10 cellular contexts compared by ENCODE assay signal in the genomic region with DNA sequence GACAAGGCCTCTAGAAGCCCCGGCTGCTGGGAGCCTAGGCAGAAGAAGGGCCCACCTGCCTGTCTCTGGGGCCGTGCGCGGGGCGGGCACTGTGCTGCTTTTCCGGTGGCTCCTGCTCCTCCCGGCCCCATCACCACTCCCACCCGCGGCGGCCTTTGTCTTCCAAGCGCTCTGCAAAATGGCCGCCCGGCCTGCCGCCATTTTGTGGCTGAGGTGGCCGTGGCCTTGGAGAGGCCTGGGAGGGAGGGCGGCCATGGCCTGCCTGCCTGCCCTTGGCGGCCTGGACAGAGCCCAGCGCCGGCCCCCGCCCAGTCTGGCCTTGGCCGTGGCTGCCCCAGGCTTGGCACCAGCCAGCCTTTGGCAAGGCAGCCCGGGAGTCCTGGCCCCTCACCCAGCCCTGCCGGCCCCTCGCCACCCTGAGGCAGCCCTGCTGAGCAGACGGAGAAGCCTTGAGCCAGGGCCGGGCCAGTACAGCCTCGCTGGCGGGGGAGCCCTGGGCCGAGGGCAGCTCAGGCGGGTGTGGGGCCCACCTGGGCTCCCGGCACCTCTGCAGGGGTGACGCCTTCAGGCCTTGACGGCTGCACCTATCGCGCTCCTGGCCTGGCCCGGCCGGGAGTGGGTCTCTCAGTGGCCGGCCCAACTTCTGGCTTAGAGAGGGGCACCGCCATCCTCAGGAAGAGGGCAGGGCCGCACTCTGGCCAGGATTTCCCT. TPM values are rescaled to one million over a fixed set of nuclear protein-coding genes. Genes with fewer than 3 reads are reported as not detected.
DNase-seq lines count a peak whose midpoint lies in the region; ATAC-seq and TF ChIP-seq lines count a peak whose summit lies in the region.
"Had no signal": no experiment of that assay in that cellular context is flagged by ENCODE, and none has a peak within 500 bp of the region (broad histone marks: within the 10 kb centered on the region; RNA-seq: fewer than 3 reads in every experiment).

No MANE protein-coding gene starts in this region.

- H3K4me3 ChIP-seq in fibroblast of mammary gland (ENCODE audit: control insufficient read depth, low read depth, low read length) (no peak overlapping the region), vagina (no peak overlapping the region), SJCRH30 (no peak overlapping the region)

- intact Hi-C loops in vagina (cut with DNase I) = no loop called here

- H3K36me3 ChIP-seq in vagina = peaks cover 0 to 35% of the 10 kb centered on the region in 2 donors
- H3K36me3 ChIP-seq in SJCRH30 = peaks cover 33% of the 10 kb centered on the region

- H3K27ac ChIP-seq in vagina (peak overlapping the region; percentile 80), SJCRH30 (no peak overlapping the region)

- H3K27me3 ChIP-seq in vagina (no peaks in the 10 kb centered on the region), SJCRH30 (no peaks in the 10 kb centered on the region)

- DNase-seq in NCI-H2196 (lab: John Stamatoyannopoulos, UW; ENCODE audit: unreplicated experiment) (peak; percentile 27), NCI-H2196 treated with DMSO at 0.1 percent for 48 hours (lab: John Stamatoyannopoulos, UW; ENCODE audit: unreplicated experiment) (no peak), fibroblast of mammary gland (ENCODE audit: low read depth) (peak; percentile 68), omental fat pad (ENCODE audit: low spot score) (no peak), vagina (ENCODE audit: extremely low spot score in 2 of 2) (no peak), inferior parietal cortex (ENCODE audit: extremely low spot score) (no peak), SJCRH30 (no peak)
- no peak for DNase-seq in activated CD4-positive, alpha-beta T cell treated with anti-CD3 and anti-CD28 coated beads, Interleukin-2, amount 50 U/mL, for 4 hours
- DNase-seq: activated CD8-positive, alpha-beta memory T cell treated with anti-CD3 and anti-CD28 coated beads, Interleukin-2, amount 10 ng/mL, durations not matched to agents 7 days and 5 days; T-helper 1 cell had no signal

- TF ChIP-seq POLR2A in vagina (IDR thresholded peaks at IDR 0.05) = no peak

- H3K4me1 ChIP-seq in vagina (peaks cover 97% of the 10 kb centered on the region), SJCRH30 (peaks cover 10% of the 10 kb centered on the region; the same call in 1 of the 2 replicates)

- ATAC-seq in omental fat pad (ENCODE audit: low FRiP score) = peak; percentile 6
- ATAC-seq: activated CD8-positive, alpha-beta memory T cell treated with anti-CD3 and anti-CD28 coated beads, Interleukin-2, amount 10 ng/mL, durations not matched to agents 7 days and 5 days had no signal

- TF ChIP-seq CTCF in fibroblast of mammary gland (conservative IDR thresholded peaks at IDR 0.05; ENCODE audit: control insufficient read depth, insufficient read depth, low read depth, low read length) (no peak), omental fat pad (IDR thresholded peaks at IDR 0.05) (no peak), vagina (IDR thresholded peaks at IDR 0.05) (no peak)

- H3K9me3 ChIP-seq in vagina (no peaks in the 10 kb centered on the region), SJCRH30 (replicated peaks) (no peaks in the 10 kb centered on the region)

RNA-seq across cellular contexts. Expression of a gene that starts 46.0 kb away (rescaled TPM):
- 10 to 100 TPM; 20.7 to 35.5 (median 30.4) TPM for total RNA-seq in omental fat pad
- 13.5 TPM for total RNA-seq in vagina
- 10.4 and 11.5 TPM in 2 replicates for total RNA-seq in SJCRH30 (2014; rRNA removed; shearing (Covaris generic))

Comparison
In these comparisons a context has a peak if more than half of its experiments do, and no peak if none do; other contexts are left out.
1. DNase-seq: peak in NCI-H2196 (single experiment) and fibroblast of mammary gland (single experiment); none in NCI-H2196 treated with DMSO at 0.1 percent for 48 hours (single experiment), omental fat pad (single experiment), vagina (0 of 2), inferior parietal cortex (single experiment), SJCRH30 (0 of 2) and activated CD4-positive, alpha-beta T cell treated with anti-CD3 and anti-CD28 coated beads, Interleukin-2, amount 50 U/mL, for 4 hours (0 of 2).